23 cellular contexts compared by ENCODE assay signal in the genomic region with DNA sequence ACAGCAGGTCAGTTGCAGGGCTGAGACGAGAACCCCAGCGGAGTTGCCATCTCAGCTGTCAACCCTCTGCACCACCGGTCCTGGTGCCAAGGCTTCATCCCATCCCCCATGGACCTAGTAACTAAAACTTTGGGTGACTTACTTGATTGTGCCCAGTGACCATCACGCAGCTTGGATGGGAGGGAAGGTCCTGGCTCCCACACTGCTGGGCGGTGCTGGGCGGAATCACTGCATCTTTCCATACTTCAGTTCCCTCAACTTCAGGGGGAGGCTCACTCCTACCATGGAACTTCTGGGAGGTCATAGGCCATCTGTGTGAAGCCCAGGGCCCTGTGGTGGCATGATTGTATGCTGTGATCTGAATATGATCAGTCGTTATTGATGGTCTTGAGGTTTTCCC. TPM values are rescaled to one million over a fixed set of nuclear protein-coding genes. Genes with fewer than 3 reads are reported as not detected.
"Had no signal": no experiment of that assay in that cellular context is flagged by ENCODE, and none has a peak within 500 bp of the region (broad histone marks: within the 10 kb centered on the region; RNA-seq: fewer than 3 reads in every experiment).

No MANE protein-coding gene starts in this region.

- H3K9me3 ChIP-seq: gastrocnemius medialis, lower lobe of right lung, psoas muscle had no signal

- ATAC-seq: esophagus mucosa; gastrocnemius medialis; left ventricle myocardium superior; lower lobe of right lung; natural killer cell; psoas muscle; right lobe of liver; stimulated activated effector memory CD8-positive, alpha-beta T cell treated with anti-CD3 and anti-CD28 coated beads, Interleukin-12 subunit alpha, Interleukin-12 subunit beta, amount 100 ng/mL, for 72 hours had no signal

- H3K36me3 ChIP-seq: gastrocnemius medialis, lower lobe of right lung, ovary, right lobe of liver had no signal

- H3K4me1 ChIP-seq: gastrocnemius medialis, lower lobe of right lung, psoas muscle had no signal

- H3K4me3 ChIP-seq: dorsolateral prefrontal cortex, gastrocnemius medialis, lower lobe of right lung, ovary, psoas muscle, right lobe of liver had no signal

- H3K27ac ChIP-seq: dorsolateral prefrontal cortex, epithelial cell of prostate, gastrocnemius medialis, lower lobe of right lung, ovary, psoas muscle, right lobe of liver had no signal

- DNase-seq: cerebellar nuclear complex; effector CD4-positive, alpha-beta T cell; foreskin fibroblast; gastrocnemius medialis; left ventricle myocardium superior; lower lobe of right lung; natural killer cell; occipital lobe; ovary; psoas muscle; retina; stimulated activated CD4-positive, alpha-beta T cell treated with anti-CD3 and anti-CD28 coated beads, Interleukin-2, amount 100 ng/mL, for 24 hours; stimulated activated CD4-positive, alpha-beta T cell treated with anti-CD3 and anti-CD28 coated beads, Interleukin-4, amount 100 ng/mL, for 24 hours; stimulated activated naive CD4-positive, alpha-beta T cell treated with Interleukin-2 at 50 U/mL for 16 hours; substantia nigra had no signal

- H3K27me3 ChIP-seq: ovary had no signal

RNA-seq across cellular contexts. Expression of a gene that starts 26.2 kb away (rescaled TPM):
- total RNA-seq: esophagus mucosa, glomerular endothelial cell, left ventricle myocardium superior, psoas muscle, skeletal muscle tissue had no signal
- polyA plus RNA-seq: keratinocyte had no signal
